Comparison of ENCODE assay signal across 10 cellular contexts in the genomic region with DNA sequence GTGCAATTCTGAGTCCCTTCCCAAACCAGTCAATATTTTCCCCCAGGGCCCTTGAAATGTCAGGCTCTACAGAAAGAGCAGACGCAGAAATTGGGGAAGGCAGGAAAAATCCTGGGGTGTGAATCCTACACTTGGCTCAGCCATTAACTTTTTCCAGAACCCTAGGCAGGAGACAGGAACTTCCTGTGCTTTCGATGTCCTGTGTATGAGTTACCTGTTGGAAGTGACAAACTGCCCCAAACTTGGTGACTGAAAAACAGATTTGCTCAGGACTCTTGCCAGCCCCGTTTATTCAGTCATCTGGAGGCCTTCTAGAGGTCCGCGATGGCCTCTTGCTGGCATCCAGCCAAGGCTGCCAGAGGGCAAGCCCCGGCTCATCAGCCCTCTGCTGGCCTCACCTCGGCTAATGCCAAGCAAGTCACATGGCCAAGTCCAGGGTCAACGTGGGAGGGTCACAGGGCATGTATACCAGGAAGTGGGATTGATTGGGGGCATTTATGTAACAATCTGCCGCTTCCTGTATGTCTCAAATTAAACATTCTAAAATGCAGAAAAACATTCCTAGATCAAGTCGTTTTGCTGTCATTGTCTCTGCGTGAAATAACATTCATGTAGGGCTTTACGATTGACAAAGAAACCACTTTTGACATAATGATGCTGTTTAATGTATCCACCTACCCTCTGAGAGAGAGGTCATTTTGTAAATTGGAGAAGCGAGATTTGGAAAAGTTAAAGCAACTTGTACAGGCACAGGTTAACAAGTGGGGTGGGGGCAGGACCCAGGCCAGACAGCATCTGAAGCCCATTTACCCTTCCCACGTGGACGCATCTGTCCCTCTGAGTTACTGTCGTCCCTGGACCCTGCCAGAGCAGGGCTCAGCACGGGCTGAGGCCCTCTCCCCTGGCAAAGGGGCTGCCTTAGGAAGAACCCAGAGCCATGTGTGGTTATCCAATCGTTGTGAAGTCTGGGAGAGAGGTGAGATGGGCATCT.
A peak's percentile ranks its signal among the peaks of the same experiment; 100 is the strongest.
DNase-seq lines count a peak whose midpoint lies in the region; ATAC-seq and TF ChIP-seq lines count a peak whose summit lies in the region.
"Had no signal": no experiment of that assay in that cellular context is flagged by ENCODE, and none has a peak within 500 bp of the region (broad histone marks: within the 10 kb centered on the region; RNA-seq: fewer than 3 reads in every experiment).

No MANE protein-coding gene starts in this region.

- no TSS peak for BruUV-seq in PC-9 (replicated peaks; lab: Mats Ljungman, UMichigan)

- WGBS in heart left ventricle, 4 donors: 47 to 55% (median 53%) methylated on average over 16 to 18 of the region's 18 CpGs

- no peaks in the 10 kb centered on the region for H4K20me1 ChIP-seq in PC-9 (ENCODE audit: insufficient read depth)

- POLR2A ChIA-PET in PC-9 (lab: Charles Lee; ENCODE audit: unreplicated experiment): no interaction called here

- intact Hi-C loops in PC-9 (cut with micrococcal nuclease; ENCODE audit: unreplicated experiment): loop anchor here (1.0 to 2.0 kb wide), 3 partner anchors 15 to 143 kb away; no protein-coding TSS in a partner anchor
- intact Hi-C loops in heart left ventricle (cut with DNase I): loop anchor here in 1 of 10 donors (10.0 kb wide), 1 partner anchor 181 kb away; a partner anchor contains a TSS

- peak overlapping the region in 3 of 5 donors; percentile 48 to 68 (median 59) for H3K9ac ChIP-seq in subcutaneous abdominal adipose tissue (ENCODE audit: low read length in 5 of 5)

- H3K4me1 ChIP-seq in PC-9 (replicated peaks; ENCODE audit: insufficient read depth): peaks cover 23% of the 10 kb centered on the region
- H3K4me1 ChIP-seq in heart left ventricle: peaks cover 0 to 46% (median 21%) of the 10 kb centered on the region in 12 donors
- peaks cover 4 to 54% (median 44%) of the 10 kb centered on the region in 5 donors for H3K4me1 ChIP-seq in subcutaneous abdominal adipose tissue (ENCODE audit: control insufficient read depth in 5 of 5, insufficient read depth in 5 of 5, low read length in 5 of 5)

- peak in 1 of 4 donors; percentile 1 for ATAC-seq in heart left ventricle
- no peak for ATAC-seq in HG02642 (IDR thresholded peaks at IDR 0.05; ENCODE audit: poor library complexity, unreplicated experiment)
- no peak for ATAC-seq in GM19463 (IDR thresholded peaks at IDR 0.05; ENCODE audit: unreplicated experiment)

- H3K9me2 ChIP-seq in PC-9 (ENCODE audit: insufficient read depth): no peaks in the 10 kb centered on the region

- no peak overlapping the region for H3K27ac ChIP-seq in PC-9
- peak overlapping the region in 10 of 12 donors; percentile 20 to 74 (median 54) for H3K27ac ChIP-seq in heart left ventricle
- H3K27ac ChIP-seq in subcutaneous abdominal adipose tissue (ENCODE audit: low read depth, low read length): peak overlapping the region; percentile 89

- H3K36me3 ChIP-seq in PC-9 (ENCODE audit: low read depth): no peaks in the 10 kb centered on the region
- H3K36me3 ChIP-seq in heart left ventricle: no peaks in the 10 kb centered on the region
- no peaks in the 10 kb centered on the region for H3K36me3 ChIP-seq in subcutaneous abdominal adipose tissue (ENCODE audit: control insufficient read depth in 5 of 5, insufficient read depth in 5 of 5, low read length in 5 of 5)

- H3K4me3 ChIP-seq in PC-9 (no peak overlapping the region), heart left ventricle (no peak overlapping the region), subcutaneous abdominal adipose tissue (ENCODE audit: low read depth in 1 of 5, low read length in 5 of 5) (peak overlapping the region in 2 of 5 donors; percentile 4 to 34)
- H3K4me3 ChIP-seq: coronary artery had no signal

- H3K9me3 ChIP-seq in PC-9 (ENCODE audit: insufficient read depth, low read depth) (no peaks in the 10 kb centered on the region), heart left ventricle (peaks cover 0 to under 1% (median 0%) of the 10 kb centered on the region in 12 donors), subcutaneous abdominal adipose tissue (ENCODE audit: control insufficient read depth in 5 of 5, low read length in 5 of 5) (peaks cover 0 to 2% (median 0%) of the 10 kb centered on the region in 5 donors)

- no peak overlapping the region for H2AFZ ChIP-seq in PC-9

- peak overlapping the region; percentile 51 for H3K4me2 ChIP-seq in PC-9

- CTCF ChIA-PET in PC-9 (lab: Charles Lee): no interaction called here

- no peak for TF ChIP-seq POLR2A in heart left ventricle (IDR thresholded peaks at IDR 0.05)

- H3K27me3 ChIP-seq in PC-9 (ENCODE audit: insufficient read depth, low read depth) (no peaks in the 10 kb centered on the region), heart left ventricle (peaks cover 0 to 23% (median 0%) of the 10 kb centered on the region in 9 donors), subcutaneous abdominal adipose tissue (ENCODE audit: control insufficient read depth in 5 of 5, insufficient read depth in 4 of 5, low read length in 5 of 5) (no peaks in the 10 kb centered on the region)

- H3K79me2 ChIP-seq in PC-9 (ENCODE audit: low read depth): no peaks in the 10 kb centered on the region

- TF ChIP-seq CTCF in PC-9 (conservative IDR thresholded peaks at IDR 0.05) (peak; percentile 46; the same call in 1 of the 2 replicates), heart left ventricle (IDR thresholded peaks at IDR 0.05) (peak in 1 of 12 donors; percentile 11)

- H3F3A ChIP-seq in PC-9 (ENCODE audit: insufficient read depth, low read depth): peaks cover 6% of the 10 kb centered on the region; the same call in 1 of the 2 replicates

- DNase-seq in NCI-H510A treated with DMSO at 0.1 percent for 48 hours (lab: John Stamatoyannopoulos, UW) (peak; percentile 16), NCI-H510A (lab: John Stamatoyannopoulos, UW) (no peak), PC-9 (peak; percentile 76 to 77), heart left ventricle (peak in 3 of 5 donors; percentile 57 to 58 (median 58)), AG20443 (ENCODE audit: low spot score) (no peak)
- DNase-seq: stimulated activated CD4-positive, alpha-beta T cell treated with anti-CD3 and anti-CD28 coated beads, Interleukin-12 subunit alpha, Interleukin-12 subunit beta, amount 100 ng/mL, for 4 hours had no signal

Comparison
In these comparisons a context has a peak if more than half of its experiments do, and no peak if none do; other contexts are left out.
1. DNase-seq: peak in NCI-H510A treated with DMSO at 0.1 percent for 48 hours (single experiment), PC-9 (2 of 2) and heart left ventricle (3 of 5); none in NCI-H510A (single experiment) and AG20443 (single experiment).